8 cellular contexts compared by ENCODE assay signal in the genomic region with DNA sequence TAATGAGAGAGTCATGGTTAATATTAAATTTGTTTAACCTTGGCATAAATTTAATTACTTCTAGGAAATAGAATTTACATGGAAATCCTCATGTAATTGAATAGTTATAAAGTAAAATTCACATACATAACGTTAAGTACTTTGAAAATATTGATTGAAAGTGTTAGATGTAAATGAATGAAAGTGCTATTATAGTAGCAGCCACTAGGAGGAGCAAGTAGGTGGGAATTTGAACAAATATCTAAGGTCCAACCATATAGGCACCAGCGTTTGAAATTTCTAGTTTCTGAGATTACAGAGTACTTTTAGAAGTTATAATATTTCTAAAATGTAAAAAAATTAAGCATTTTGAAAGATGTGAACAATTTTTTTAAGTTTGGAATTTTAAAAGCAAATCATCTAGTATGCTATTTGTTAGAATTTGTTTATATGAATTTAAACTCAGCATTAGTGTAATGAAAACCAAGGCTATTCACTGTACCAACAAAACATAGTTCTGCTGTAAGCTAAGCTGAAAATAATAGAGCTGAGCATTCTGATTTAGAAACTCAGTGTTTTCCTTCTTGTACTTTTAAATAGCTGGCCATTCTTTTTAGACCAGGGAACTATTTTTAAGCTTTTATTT. TPM values are rescaled to one million over a fixed set of nuclear protein-coding genes. Genes with fewer than 3 reads are reported as not detected.
DNase-seq lines count a peak whose midpoint lies in the region; ATAC-seq and TF ChIP-seq lines count a peak whose summit lies in the region.

No MANE protein-coding gene starts in this region.

- no peaks in the 10 kb centered on the region; the same call in 1 of the 2 replicates for H3K36me3 ChIP-seq in WERI-Rb-1

- DNase-seq in AG10803 (ENCODE audit: low read depth): peak; percentile 61
- peak; percentile 71 for DNase-seq in NCI-H2107 treated with DMSO at 0.1 percent for 48 hours (lab: John Stamatoyannopoulos, UW; ENCODE audit: unreplicated experiment)
- no peak for DNase-seq in WERI-Rb-1
- peak; percentile 59 for DNase-seq in glomerular visceral epithelial cell (ENCODE audit: extremely low spot score)
- DNase-seq in sciatic nerve (ENCODE audit: low spot score): no peak

- ATAC-seq in GM18499 (IDR thresholded peaks at IDR 0.05; ENCODE audit: insufficient read depth, unreplicated experiment) (peak; percentile 60), HG03039 (IDR thresholded peaks at IDR 0.05; ENCODE audit: unreplicated experiment) (peak; percentile 62), sciatic nerve (peak; percentile 58), GM18520 (IDR thresholded peaks at IDR 0.05; ENCODE audit: unreplicated experiment) (no peak)

- no peaks in the 10 kb centered on the region for H3K27me3 ChIP-seq in WERI-Rb-1 (ENCODE audit: insufficient read depth, low read depth, severe bottlenecking)

- intact Hi-C loops in sciatic nerve (cut with DNase I): no loop called here

- TF ChIP-seq CTCF in AG10803 (conservative IDR thresholded peaks at IDR 0.05; ENCODE audit: low read length): peak; percentile 95
- TF ChIP-seq CTCF in WERI-Rb-1 (IDR thresholded peaks at IDR 0.05; ENCODE audit: low read depth, low read length): peak; percentile 49

- H3K4me3 ChIP-seq in AG10803 (ENCODE audit: low read length) (peak overlapping the region; percentile 66), WERI-Rb-1 (ENCODE audit: low read depth, low read length) (no peak overlapping the region)

- H3K27ac ChIP-seq in WERI-Rb-1: no peak overlapping the region

- H3K9me3 ChIP-seq in WERI-Rb-1 (ENCODE audit: severe bottlenecking): no peaks in the 10 kb centered on the region

RNA-seq across cellular contexts. Expression of a gene that starts 3.3 kb away (rescaled TPM):
- 10.2 TPM for total RNA-seq in sciatic nerve

Comparison
In these comparisons a context has a peak if more than half of its experiments do, and no peak if none do; other contexts are left out.
1. DNase-seq: peak in AG10803 (single experiment), NCI-H2107 treated with DMSO at 0.1 percent for 48 hours (single experiment) and glomerular visceral epithelial cell (single experiment); none in WERI-Rb-1 (single experiment) and sciatic nerve (single experiment).